In genomic region chr1:16700138-16700895, GRCh38 we compare ENCODE assay signal across 2 cellular contexts. TPM values are rescaled to one million over a fixed set of nuclear protein-coding genes. Genes with fewer than 3 reads are reported as not detected.
"Had no signal": no experiment of that assay in that cellular context is flagged by ENCODE, and none has a peak within 500 bp of the region (broad histone marks: within the 10 kb centered on the region; RNA-seq: fewer than 3 reads in every experiment).

No MANE protein-coding gene starts in this region.

RNA-seq across cellular contexts. Expression of gene RNU1-3, which starts 33.6 kb away (rescaled TPM):
- polyA plus RNA-seq: heart left ventricle, psoas muscle had no signal

RNA-seq across cellular contexts. Expression of gene RNU1-4, which starts 40.0 kb away (rescaled TPM):
- polyA plus RNA-seq: heart left ventricle, psoas muscle had no signal
